Comparison of ENCODE assay signal across 9 cellular contexts in the genomic region with DNA sequence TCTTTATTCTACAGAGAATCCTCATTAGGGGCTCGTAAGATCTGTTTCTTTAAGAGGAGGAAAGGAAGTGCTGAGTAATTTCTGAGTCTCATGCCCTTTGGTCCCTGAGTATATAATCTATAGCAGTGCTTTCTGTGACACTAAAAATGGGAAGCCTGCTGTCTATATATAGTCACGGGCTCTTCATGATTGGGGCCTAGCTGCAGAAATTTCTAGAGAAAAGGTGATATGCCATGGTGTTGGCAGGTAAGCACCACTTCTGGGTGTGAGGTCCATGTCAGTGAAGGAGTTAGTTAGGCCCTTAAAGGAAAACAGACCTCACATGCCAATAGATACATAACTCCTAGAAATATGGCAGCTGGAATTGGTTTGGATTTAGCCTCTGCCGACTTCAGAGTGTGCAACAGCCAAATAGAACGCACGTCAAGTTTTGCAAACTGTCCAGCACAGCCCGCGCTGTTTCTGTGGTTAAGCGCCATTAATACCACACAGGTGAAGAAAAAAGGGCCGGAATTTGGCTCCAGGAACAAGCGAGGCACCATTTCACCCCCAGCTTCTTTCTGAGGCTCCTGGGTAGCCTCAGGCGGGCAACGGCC.
A peak's percentile ranks its signal among the peaks of the same experiment; 100 is the strongest.
DNase-seq lines count a peak whose midpoint lies in the region; ATAC-seq and TF ChIP-seq lines count a peak whose summit lies in the region.
"Had no signal": no experiment of that assay in that cellular context is flagged by ENCODE, and none has a peak within 500 bp of the region (broad histone marks: within the 10 kb centered on the region; RNA-seq: fewer than 3 reads in every experiment).

No MANE protein-coding gene starts in this region.

- H4K12ac ChIP-seq in trophoblast cell (ENCODE audit: low read depth, low read length) = no peak overlapping the region

- H3K4me2 ChIP-seq in OCI-LY3 (ENCODE audit: low read length) (peak overlapping the region; percentile 46), trophoblast cell (ENCODE audit: low read length) (peak overlapping the region; percentile 96)

- no peak for TF ChIP-seq CTCF in OCI-LY3 (IDR thresholded peaks at IDR 0.05; ENCODE audit: low read depth, low read length)
- TF ChIP-seq CTCF in esophagus muscularis mucosa (IDR thresholded peaks at IDR 0.05) = no peak
- no peak for TF ChIP-seq CTCF in natural killer cell (IDR thresholded peaks at IDR 0.05)

- H3K23ac ChIP-seq in trophoblast cell (ENCODE audit: low read length) = no peak overlapping the region

- peak overlapping the region; percentile 92 for H4K8ac ChIP-seq in trophoblast cell (ENCODE audit: low read depth, low read length)

- no peak overlapping the region for H4K91ac ChIP-seq in trophoblast cell (ENCODE audit: low read depth, low read length)

- H3K4me3 ChIP-seq in OCI-LY3 (ENCODE audit: low read length) (peak overlapping the region; percentile 29; the same call in 1 of the 2 replicates), esophagus muscularis mucosa (peak overlapping the region; percentile 69 to 88 (median 80)), trophoblast cell (ENCODE audit: low read depth, low read length) (no peak overlapping the region)

- no peak overlapping the region for H3K27ac Mint-ChIP-seq in natural killer cell
- H3K27ac Mint-ChIP-seq: dendritic cell treated with granulocyte-macrophage colony-stimulating factor and Interleukin-4, amounts not matched to agents 40 ng/mL and 50 ng/mL, for 4 days had no signal

- H3K9ac ChIP-seq in OCI-LY3 (ENCODE audit: low read length) (no peak overlapping the region), trophoblast cell (ENCODE audit: low read length) (no peak overlapping the region)

- no peak overlapping the region for H2AFZ ChIP-seq in OCI-LY3 (ENCODE audit: low read depth, low read length)
- peak overlapping the region; percentile 10 for H2AFZ ChIP-seq in trophoblast cell (ENCODE audit: insufficient read depth, low read length, poor library complexity)

- H2BK120ac ChIP-seq in trophoblast cell (ENCODE audit: insufficient read depth, low read length, poor library complexity) = no peak overlapping the region

- H3K4ac ChIP-seq in trophoblast cell (ENCODE audit: low read depth, low read length) = no peak overlapping the region

- H3K36me3 Mint-ChIP-seq in natural killer cell = no peaks in the 10 kb centered on the region

- H3K4me1 Mint-ChIP-seq in natural killer cell = no peaks in the 10 kb centered on the region

- H3K27me3 ChIP-seq in OCI-LY3 (ENCODE audit: low read depth, low read length) = no peaks in the 10 kb centered on the region
- H3K27me3 ChIP-seq in esophagus muscularis mucosa = no peaks in the 10 kb centered on the region
- no peaks in the 10 kb centered on the region for H3K27me3 ChIP-seq in trophoblast cell (ENCODE audit: insufficient read depth, low read length)

- H3K79me1 ChIP-seq in trophoblast cell (ENCODE audit: low read length) = peaks cover 10% of the 10 kb centered on the region

- DNase-seq in GM03348 (ENCODE audit: low spot score) (peak; percentile 35), esophagus muscularis mucosa (ENCODE audit: extremely low spot score) (no peak), trophoblast cell (no peak), NAMALWA (ENCODE audit: low spot score) (no peak), NCI-H1092 (lab: John Stamatoyannopoulos, UW) (no peak), natural killer cell (no peak)
- DNase-seq in effector CD4-positive, alpha-beta T cell = no peak

- H3K4me3 Mint-ChIP-seq in natural killer cell = no peak overlapping the region
- H3K4me3 Mint-ChIP-seq: dendritic cell treated with granulocyte-macrophage colony-stimulating factor and Interleukin-4, amounts not matched to agents 40 ng/mL and 50 ng/mL, for 4 days had no signal

- TF ChIP-seq POLR2A in esophagus muscularis mucosa (IDR thresholded peaks at IDR 0.05; ENCODE audit: low read depth) = no peak

- no peak for TF ChIP-seq EP300 in esophagus muscularis mucosa (IDR thresholded peaks at IDR 0.05)

- H3K9me3 ChIP-seq in OCI-LY3 (ENCODE audit: insufficient read depth, low read length) (no peaks in the 10 kb centered on the region), esophagus muscularis mucosa (no peaks in the 10 kb centered on the region), trophoblast cell (ENCODE audit: insufficient read depth, low read depth, low read length) (no peaks in the 10 kb centered on the region)

- H3K36me3 ChIP-seq in OCI-LY3 (replicated peaks; ENCODE audit: low read depth, low read length) (no peaks in the 10 kb centered on the region), esophagus muscularis mucosa (peaks cover 0 to 8% (median 0%) of the 10 kb centered on the region in 4 donors), trophoblast cell (ENCODE audit: control insufficient read depth in 1 of 2, insufficient read depth in 2 of 2, low read length in 2 of 2) (no peaks in the 10 kb centered on the region)

- H4K20me1 ChIP-seq in OCI-LY3 (ENCODE audit: insufficient read depth, low read length) = no peaks in the 10 kb centered on the region

- no peak overlapping the region for H3K18ac ChIP-seq in trophoblast cell (ENCODE audit: low read length)

- intact Hi-C loops in esophagus muscularis mucosa (cut with DNase I) = loop anchor here (2.0 to 5.0 kb wide), 2 partner anchors 59 to 140 kb away; no protein-coding TSS in a partner anchor
- intact Hi-C loops in natural killer cell (cut with micrococcal nuclease) = no loop called here

- H3K14ac ChIP-seq in trophoblast cell (ENCODE audit: low read length) = no peak overlapping the region

- H3K4me1 ChIP-seq in OCI-LY3 (ENCODE audit: low read length) (peaks cover 10% of the 10 kb centered on the region), esophagus muscularis mucosa (peaks cover 41 to 47% (median 42%) of the 10 kb centered on the region in 4 donors), trophoblast cell (ENCODE audit: control insufficient read depth in 1 of 2, insufficient read depth in 2 of 2, low read length in 2 of 2) (peaks cover 10 to 11% of the 10 kb centered on the region in 2 experiments)

- no peak overlapping the region for H2AK5ac ChIP-seq in trophoblast cell (ENCODE audit: low read length)

- peaks cover 28 to 54% of the 10 kb centered on the region in 2 donors for H3K27me3 Mint-ChIP-seq in natural killer cell (ENCODE audit: low read depth in 2 of 2)

- no peak overlapping the region for H3K27ac ChIP-seq in OCI-LY3 (ENCODE audit: low read length)
- peak overlapping the region; percentile 95 to 100 (median 98) for H3K27ac ChIP-seq in esophagus muscularis mucosa (replicated peaks in 1 of 4)
- no peak overlapping the region for H3K27ac ChIP-seq in trophoblast cell (ENCODE audit: low read depth, low read length)

- WGBS in esophagus muscularis mucosa = 21% methylated on average over 11 of the region's 12 CpGs
- WGBS in trophoblast cell (ENCODE audit: extremely low coverage, insufficient coverage, insufficient read length) = no CpG with 5 or more reads among the region's 12 CpGs

- no peak for ATAC-seq in natural killer cell

- H2BK5ac ChIP-seq in trophoblast cell (ENCODE audit: low read depth, low read length, poor library complexity) = no peak overlapping the region

- H2BK12ac ChIP-seq in trophoblast cell (ENCODE audit: low read length) = no peak overlapping the region

- H3K79me2 ChIP-seq in OCI-LY3 (ENCODE audit: low read length) (no peaks in the 10 kb centered on the region), trophoblast cell (ENCODE audit: control insufficient read depth, insufficient read depth, low read length, poor library complexity) (peaks cover 7% of the 10 kb centered on the region)

- no peaks in the 10 kb centered on the region for H3K9me3 Mint-ChIP-seq in natural killer cell
- H3K9me3 Mint-ChIP-seq: dendritic cell treated with granulocyte-macrophage colony-stimulating factor and Interleukin-4, amounts not matched to agents 40 ng/mL and 50 ng/mL, for 4 days had no signal

Comparison
In these comparisons a context has a peak if more than half of its experiments do, and no peak if none do; other contexts are left out.
1. H3K27ac ChIP-seq: peak in esophagus muscularis mucosa (4 of 4); none in OCI-LY3 (single experiment) and trophoblast cell (single experiment).